In the genomic region with DNA sequence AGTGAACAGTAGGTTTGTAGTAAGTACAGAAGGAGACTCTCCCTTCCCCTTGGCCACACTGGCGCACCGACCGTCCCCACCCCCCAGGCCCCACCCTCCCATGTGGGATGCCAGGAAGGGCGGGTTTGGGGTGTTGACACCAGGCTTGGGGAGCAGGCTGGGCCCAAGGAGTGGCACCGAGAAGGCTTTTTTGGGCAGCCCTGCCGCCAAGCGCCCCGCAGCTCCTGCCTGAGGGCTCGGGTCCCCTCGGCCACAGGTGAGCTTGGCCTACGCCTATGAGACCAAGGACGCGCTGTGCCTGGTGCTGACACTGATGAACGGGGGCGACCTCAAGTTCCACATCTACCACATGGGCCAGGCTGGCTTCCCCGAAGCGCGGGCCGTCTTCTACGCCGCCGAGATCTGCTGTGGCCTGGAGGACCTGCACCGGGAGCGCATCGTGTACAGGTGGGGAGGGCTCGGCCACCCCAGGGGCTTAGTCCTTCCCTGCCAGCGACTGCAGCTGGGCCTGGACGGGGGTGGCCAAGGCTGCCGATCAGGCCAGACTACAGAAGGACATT, we compare ENCODE assay signal across 1 cellular context.
TF ChIP-seq lines count a peak whose summit lies in the region.

No MANE protein-coding gene starts in this region.

TF ChIP-seq in H1, 55 proteins besides CTCF, POLR2A, EP300 and RAD21:
- TF ChIP-seq GTF2F1 (IDR thresholded peaks at IDR 0.05; ENCODE audit: borderline replicate concordance, low read depth, low read length) (no peak), JUN (IDR thresholded peaks at IDR 0.05; ENCODE audit: low read depth, low read length) (no peak), CEBPB (IDR thresholded peaks at IDR 0.05; ENCODE audit: low read depth, low read length) (no peak), SAP30 (IDR thresholded peaks at IDR 0.05; ENCODE audit: insufficient read depth, insufficient replicate concordance, low read length) (no peak), CBX8 (IDR thresholded peaks at IDR 0.05; ENCODE audit: borderline replicate concordance, low read depth, low read length) (no peak), CREB1 (IDR thresholded peaks at IDR 0.05) (no peak), NRF1 (IDR thresholded peaks at IDR 0.05; ENCODE audit: low read depth, low read length) (no peak), CTBP2 (IDR thresholded peaks at IDR 0.05; ENCODE audit: borderline replicate concordance, insufficient read depth, insufficient read length, low read length) (no peak), NANOG (IDR thresholded peaks at IDR 0.05; ENCODE audit: insufficient read depth, low read depth, low read length, poor library complexity, severe bottlenecking) (no peak), SIRT6 (IDR thresholded peaks at IDR 0.05; ENCODE audit: low read length) (no peak), TAF7 (optimal IDR thresholded peaks at IDR 0.05; ENCODE audit: borderline replicate concordance, low read depth, low read length) (no peak), CHD1 (IDR thresholded peaks at IDR 0.05; ENCODE audit: low read depth, low read length) (no peak), SRF (IDR thresholded peaks at IDR 0.05; ENCODE audit: low read depth, low read length) (no peak), BCL11A (IDR thresholded peaks at IDR 0.05; ENCODE audit: low read depth in 2 of 2, low read length in 2 of 2) (no peak), GABPA (IDR thresholded peaks at IDR 0.05; ENCODE audit: borderline replicate concordance, insufficient read depth, low read length) (no peak)
